In genomic region chr19:13012690-13013608, GRCh38 we compare ENCODE assay signal across 8 cellular contexts. TPM values are rescaled to one million over a fixed set of nuclear protein-coding genes. Genes with fewer than 3 reads are reported as not detected.
DNase-seq lines count a peak whose midpoint lies in the region; TF ChIP-seq lines count a peak whose summit lies in the region.

No MANE protein-coding gene starts in this region.

- peak overlapping the region; percentile 88 for H3K4me3 Mint-ChIP-seq in activated naive CD8-positive, alpha-beta T cell

- no peaks in the 10 kb centered on the region for H3K36me3 Mint-ChIP-seq in activated naive CD8-positive, alpha-beta T cell

- DNase-seq in AG10803 (ENCODE audit: low read depth) (peak; percentile 68), right atrium auricular region (ENCODE audit: low spot score) (peak; percentile 84), NCI-H510A treated with DMSO at 0.1 percent for 48 hours (lab: John Stamatoyannopoulos, UW) (no peak), T-helper 9 cell (no peak), NCI-H774 (lab: John Stamatoyannopoulos, UW) (no peak)

- peaks cover 26% of the 10 kb centered on the region for H3K27me3 Mint-ChIP-seq in activated naive CD8-positive, alpha-beta T cell

- no peak overlapping the region for H3K9ac ChIP-seq in HUES48 (ENCODE audit: low read depth, low read length)
- peak overlapping the region; percentile 92 for H3K9ac ChIP-seq in skeletal muscle satellite cell (ENCODE audit: low read depth, low read length)

- TF ChIP-seq CTCF in AG10803 (conservative IDR thresholded peaks at IDR 0.05; ENCODE audit: low read length): no peak
- no peak for TF ChIP-seq CTCF in right atrium auricular region (IDR thresholded peaks at IDR 0.05)

- H3K4me2 ChIP-seq in skeletal muscle satellite cell (ENCODE audit: low read length): peak overlapping the region; percentile 98

- H3K9me3 Mint-ChIP-seq in activated naive CD8-positive, alpha-beta T cell (ENCODE audit: low read depth): no peaks in the 10 kb centered on the region

- peaks cover 20% of the 10 kb centered on the region for H3K4me1 Mint-ChIP-seq in activated naive CD8-positive, alpha-beta T cell (ENCODE audit: low read depth)

- H3K4me1 ChIP-seq in HUES48 (ENCODE audit: control insufficient read depth, insufficient read depth, low read length): peaks cover 57% of the 10 kb centered on the region
- H3K4me1 ChIP-seq in right atrium auricular region: peaks cover 0 to 93% of the 10 kb centered on the region in 2 donors
- peaks cover 70% of the 10 kb centered on the region for H3K4me1 ChIP-seq in skeletal muscle satellite cell (ENCODE audit: control insufficient read depth, insufficient read depth, low read length)

- H3K9me3 ChIP-seq in HUES48 (ENCODE audit: control insufficient read depth, insufficient read depth, low read length) (no peaks in the 10 kb centered on the region), right atrium auricular region (no peaks in the 10 kb centered on the region), skeletal muscle satellite cell (replicated peaks; ENCODE audit: low read length) (no peaks in the 10 kb centered on the region)

- H3K27me3 ChIP-seq in HUES48 (ENCODE audit: control insufficient read depth, insufficient read depth, low read length) (peaks cover 100% of the 10 kb centered on the region), right atrium auricular region (no peaks in the 10 kb centered on the region), skeletal muscle satellite cell (ENCODE audit: control insufficient read depth, insufficient read depth, low read length) (no peaks in the 10 kb centered on the region)

- H3K27ac ChIP-seq in HUES48 (ENCODE audit: low read depth, low read length) (no peak overlapping the region), right atrium auricular region (peak overlapping the region; percentile 76 to 98)

- H3K27ac Mint-ChIP-seq in activated naive CD8-positive, alpha-beta T cell: peak overlapping the region; percentile 85

- H3K4me3 ChIP-seq in AG10803 (ENCODE audit: low read length): peak overlapping the region; percentile 60
- peak overlapping the region; percentile 5; the same call in 1 of the 2 replicates for H3K4me3 ChIP-seq in HUES48 (ENCODE audit: low read depth, low read length)
- peak overlapping the region; percentile 1 to 42 for H3K4me3 ChIP-seq in right atrium auricular region
- peak overlapping the region; percentile 69 for H3K4me3 ChIP-seq in skeletal muscle satellite cell (ENCODE audit: low read length)

- H3K36me3 ChIP-seq in HUES48 (ENCODE audit: control insufficient read depth, insufficient read depth, low read length) (no peaks in the 10 kb centered on the region), right atrium auricular region (no peaks in the 10 kb centered on the region), skeletal muscle satellite cell (ENCODE audit: insufficient read depth, low read length) (no peaks in the 10 kb centered on the region)

RNA-seq across cellular contexts. Expression of gene NFIX, which starts 17.7 kb away (rescaled TPM):
- total RNA-seq in right atrium auricular region: 10 to 100 TPM; 56.5 to 69.8 TPM
- total RNA-seq in skeletal muscle satellite cell (2012; rRNA removed): 41.6 and 60.9 TPM in 2 replicates

RNA-seq across cellular contexts. Expression of gene DAND5, which starts 43.6 kb away (rescaled TPM):
- total RNA-seq in right atrium auricular region: 10 to 100 TPM in 1 of 2 donors, 1 to 10 TPM in 1; 2.9 to 10.7 TPM
- total RNA-seq in skeletal muscle satellite cell (2012; rRNA removed): not detected in 2 replicates

RNA-seq across cellular contexts. Expression of gene GADD45GIP1, which starts 55.9 kb away (rescaled TPM):
- total RNA-seq in right atrium auricular region: 10 to 100 TPM; 48.5 to 58.7 TPM
- total RNA-seq in skeletal muscle satellite cell (2012; rRNA removed): 21.3 and 26.4 TPM in 2 replicates

Comparison
In these comparisons a context has a peak if more than half of its experiments do, and no peak if none do; other contexts are left out.
1. DNase-seq: peak in AG10803 (single experiment) and right atrium auricular region (single experiment); none in NCI-H510A treated with DMSO at 0.1 percent for 48 hours (single experiment), T-helper 9 cell (single experiment) and NCI-H774 (single experiment).
2. H3K4me3 ChIP-seq: peak in every context shown above with its lines; median percentile 69 in skeletal muscle satellite cell; 60 in AG10803; 22 in right atrium auricular region; 5 in HUES48.